ENCODE assay signal across 8 cellular contexts in the genomic region with DNA sequence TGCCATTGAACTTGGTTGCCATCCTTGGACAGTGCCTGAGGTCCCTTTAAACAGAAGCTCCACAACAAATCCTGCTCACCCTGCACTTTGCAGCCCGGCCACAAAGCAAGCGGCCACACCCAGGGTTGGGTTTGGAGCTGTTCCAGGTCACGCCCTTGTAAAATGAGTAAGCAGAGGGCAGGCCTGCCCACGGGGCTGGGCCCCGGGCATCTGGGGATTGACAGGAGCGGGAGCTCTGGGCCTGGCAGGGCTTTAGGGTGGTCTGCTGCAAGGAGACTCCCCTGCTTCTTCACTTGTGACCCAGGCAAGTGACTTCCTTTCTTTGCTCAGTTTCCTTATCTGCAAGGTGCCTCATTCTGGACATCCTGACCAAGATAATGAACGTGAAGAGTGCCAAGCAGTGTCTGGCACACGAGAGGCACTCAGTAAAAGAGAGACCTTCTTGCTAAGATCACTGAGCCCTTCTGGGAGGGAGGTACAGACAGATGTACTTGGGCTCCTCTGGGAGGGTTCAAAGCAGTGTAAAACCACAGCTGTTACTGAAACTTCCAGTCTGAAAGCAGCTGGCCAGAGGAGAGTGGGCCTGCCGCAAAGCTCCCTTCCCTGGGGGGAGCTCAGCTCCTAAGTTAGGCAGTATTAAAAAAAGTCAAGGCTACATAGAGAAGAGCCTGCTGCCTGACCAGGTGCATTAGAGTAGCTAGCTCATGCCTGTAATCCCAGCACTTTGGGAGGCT. TPM values are rescaled to one million over a fixed set of nuclear protein-coding genes. Genes with fewer than 3 reads are reported as not detected.
DNase-seq lines count a peak whose midpoint lies in the region; ATAC-seq and TF ChIP-seq lines count a peak whose summit lies in the region.

No MANE protein-coding gene starts in this region.

- H3K4me1 Mint-ChIP-seq in activated CD8-positive, alpha-beta T cell treated with anti-CD3 and anti-CD28 coated beads, Interleukin-2, amount 10 ng/mL, durations not matched to agents 7 days and 5 days (ENCODE audit: low read depth) = peaks cover 77% of the 10 kb centered on the region

- peak; percentile 41 for DNase-seq in NCI-H2227 (lab: John Stamatoyannopoulos, UW; ENCODE audit: unreplicated experiment)
- DNase-seq in NCI-H2227 treated with DMSO at 0.1 percent for 48 hours (lab: John Stamatoyannopoulos, UW) = no peak
- DNase-seq in NCI-H748 treated with DMSO at 0.1 percent for 48 hours (lab: John Stamatoyannopoulos, UW) = peak; percentile 73
- DNase-seq in activated CD8-positive, alpha-beta T cell treated with anti-CD3 and anti-CD28 coated beads, Interleukin-2, amount 10 ng/mL, durations not matched to agents 7 days and 5 days = peak; percentile 89
- peak; percentile 56 for DNase-seq in epithelial cell of prostate (ENCODE audit: low read depth, low spot score)
- peak; percentile 86 to 93 for DNase-seq in upper lobe of left lung

- no peak for TF ChIP-seq EP300 in upper lobe of left lung (IDR thresholded peaks at IDR 0.05)

- ATAC-seq in HG03354 (IDR thresholded peaks at IDR 0.05; ENCODE audit: poor library complexity, severe bottlenecking, unreplicated experiment) = peak; percentile 45
- ATAC-seq in activated CD8-positive, alpha-beta T cell treated with anti-CD3 and anti-CD28 coated beads, Interleukin-2, amount 10 ng/mL, durations not matched to agents 7 days and 5 days = peak; percentile 67
- peak; percentile 84 to 87 for ATAC-seq in upper lobe of left lung (ENCODE audit: low FRiP score in 2 of 2)

- H3K27me3 ChIP-seq in neutrophil (no peaks in the 10 kb centered on the region), upper lobe of left lung (no peaks in the 10 kb centered on the region)

- peak overlapping the region; percentile 92 for H3K4me3 Mint-ChIP-seq in activated CD8-positive, alpha-beta T cell treated with anti-CD3 and anti-CD28 coated beads, Interleukin-2, amount 10 ng/mL, durations not matched to agents 7 days and 5 days

- H3K4me3 ChIP-seq in neutrophil (ENCODE audit: low read depth in 1 of 2, low read length in 1 of 2) = peak overlapping the region; percentile 83 to 89
- peak overlapping the region in 1 of 4 donors; percentile 10 for H3K4me3 ChIP-seq in upper lobe of left lung

- WGBS in upper lobe of left lung, 2 donors = 9% methylated on average over 6 to 9 of the region's 9 CpGs

- CTCF ChIA-PET in activated CD8-positive, alpha-beta T cell treated with anti-CD3 and anti-CD28 coated beads, Interleukin-2, amount 10 ng/mL, durations not matched to agents 7 days and 5 days (lab: Charles Lee) = interaction anchor here (0.6 to 15.4 kb wide), 23 partner anchors 9 to 243 kb away, joined by 3 to 262 read pairs (median 4); a partner anchor contains a TSS

- POLR2A ChIA-PET in activated CD8-positive, alpha-beta T cell treated with anti-CD3 and anti-CD28 coated beads, Interleukin-2, amount 10 ng/mL, durations not matched to agents 7 days and 5 days (lab: Charles Lee) = interaction anchor here (0.6 to 2.6 kb wide), 12 partner anchors 16 to 1903 kb away, joined by 3 to 15 read pairs (median 4); a partner anchor contains a TSS

- peak in 1 of 4 donors; percentile 24 for TF ChIP-seq POLR2A in upper lobe of left lung (IDR thresholded peaks at IDR 0.05)

- H3K36me3 Mint-ChIP-seq in activated CD8-positive, alpha-beta T cell treated with anti-CD3 and anti-CD28 coated beads, Interleukin-2, amount 10 ng/mL, durations not matched to agents 7 days and 5 days (ENCODE audit: low read depth) = peaks cover 55% of the 10 kb centered on the region

- TF ChIP-seq CTCF in neutrophil (IDR thresholded peaks at IDR 0.05) (peak; percentile 52), upper lobe of left lung (IDR thresholded peaks at IDR 0.05) (peak in 1 of 6 experiments; percentile 18)

- H3K9me3 ChIP-seq in neutrophil (no peaks in the 10 kb centered on the region), upper lobe of left lung (no peaks in the 10 kb centered on the region)

- H3K36me3 ChIP-seq in neutrophil = no peaks in the 10 kb centered on the region
- no peaks in the 10 kb centered on the region for H3K36me3 ChIP-seq in upper lobe of left lung

- H3K4me1 ChIP-seq in neutrophil (ENCODE audit: control insufficient read depth in 1 of 2, insufficient read depth in 1 of 2, low read depth in 1 of 2, low read length in 1 of 2) = peaks cover 98% of the 10 kb centered on the region in 2 experiments
- peaks cover 38 to 79% (median 60%) of the 10 kb centered on the region in 4 donors for H3K4me1 ChIP-seq in upper lobe of left lung

- H3K27ac Mint-ChIP-seq in activated CD8-positive, alpha-beta T cell treated with anti-CD3 and anti-CD28 coated beads, Interleukin-2, amount 10 ng/mL, durations not matched to agents 7 days and 5 days = peak overlapping the region; percentile 87

- no peaks in the 10 kb centered on the region for H3K27me3 Mint-ChIP-seq in activated CD8-positive, alpha-beta T cell treated with anti-CD3 and anti-CD28 coated beads, Interleukin-2, amount 10 ng/mL, durations not matched to agents 7 days and 5 days (ENCODE audit: low read depth)

- peak overlapping the region; percentile 16 for H3K27ac ChIP-seq in epithelial cell of prostate
- peak overlapping the region; percentile 92 for H3K27ac ChIP-seq in neutrophil
- peak overlapping the region; percentile 56 to 82 (median 66) for H3K27ac ChIP-seq in upper lobe of left lung

- no peaks in the 10 kb centered on the region for H3K9me3 Mint-ChIP-seq in activated CD8-positive, alpha-beta T cell treated with anti-CD3 and anti-CD28 coated beads, Interleukin-2, amount 10 ng/mL, durations not matched to agents 7 days and 5 days (ENCODE audit: insufficient read depth)

RNA-seq across cellular contexts. Expression of a gene that starts 2.6 kb away (rescaled TPM):
- 10 to 100 TPM; 75.0 to 80.3 TPM for total RNA-seq in activated CD8-positive, alpha-beta T cell treated with anti-CD3 and anti-CD28 coated beads, Interleukin-2, amount 10 ng/mL, durations not matched to agents 7 days and 5 days
- total RNA-seq in upper lobe of left lung = 1 to 10 TPM in 5 of 6 donors, under 1 TPM in 1; 0.69 to 1.9 (median 1.1) TPM

RNA-seq across cellular contexts. Expression of a gene that starts 30.9 kb away (rescaled TPM):
- total RNA-seq in activated CD8-positive, alpha-beta T cell treated with anti-CD3 and anti-CD28 coated beads, Interleukin-2, amount 10 ng/mL, durations not matched to agents 7 days and 5 days = 10 to 100 TPM; 31.4 to 34.4 TPM
- 100 to 1,000 TPM in 4 of 6 donors, 10 to 100 TPM in 2; 75.4 to 269 (median 135) TPM for total RNA-seq in upper lobe of left lung

RNA-seq across cellular contexts. Expression of a gene that starts 44.4 kb away (rescaled TPM):
- total RNA-seq in activated CD8-positive, alpha-beta T cell treated with anti-CD3 and anti-CD28 coated beads, Interleukin-2, amount 10 ng/mL, durations not matched to agents 7 days and 5 days = under 1 TPM; 0.24 to 0.83 TPM
- total RNA-seq in upper lobe of left lung = 10 to 100 TPM; 29.5 to 47.2 (median 41.8) TPM

Comparison
In these comparisons a context has a peak if more than half of its experiments do, and no peak if none do; other contexts are left out.
1. H3K27ac ChIP-seq: peak in every context shown above with its lines; median percentile 92 in neutrophil; 66 in upper lobe of left lung; 16 in epithelial cell of prostate.
2. RNA of a gene that starts 2.6 kb away (total RNA-seq): 75.0 to 80.3 TPM in activated CD8-positive, alpha-beta T cell treated with anti-CD3 and anti-CD28 coated beads, Interleukin-2, amount 10 ng/mL, durations not matched to agents 7 days and 5 days; 0.69 to 1.9 TPM in upper lobe of left lung; every median in the first group is over 10 times any median in the second.
3. RNA of a gene that starts 44.4 kb away (total RNA-seq): 29.5 to 47.2 TPM in upper lobe of left lung; 0.24 to 0.83 TPM in activated CD8-positive, alpha-beta T cell treated with anti-CD3 and anti-CD28 coated beads, Interleukin-2, amount 10 ng/mL, durations not matched to agents 7 days and 5 days; every median in the first group is over 10 times any median in the second.
4. Peak in every context shown above with its lines, with median percentiles within 50 percentile points of each other: ATAC-seq.